ENCODE assay signal across 14 cellular contexts in the genomic region with DNA sequence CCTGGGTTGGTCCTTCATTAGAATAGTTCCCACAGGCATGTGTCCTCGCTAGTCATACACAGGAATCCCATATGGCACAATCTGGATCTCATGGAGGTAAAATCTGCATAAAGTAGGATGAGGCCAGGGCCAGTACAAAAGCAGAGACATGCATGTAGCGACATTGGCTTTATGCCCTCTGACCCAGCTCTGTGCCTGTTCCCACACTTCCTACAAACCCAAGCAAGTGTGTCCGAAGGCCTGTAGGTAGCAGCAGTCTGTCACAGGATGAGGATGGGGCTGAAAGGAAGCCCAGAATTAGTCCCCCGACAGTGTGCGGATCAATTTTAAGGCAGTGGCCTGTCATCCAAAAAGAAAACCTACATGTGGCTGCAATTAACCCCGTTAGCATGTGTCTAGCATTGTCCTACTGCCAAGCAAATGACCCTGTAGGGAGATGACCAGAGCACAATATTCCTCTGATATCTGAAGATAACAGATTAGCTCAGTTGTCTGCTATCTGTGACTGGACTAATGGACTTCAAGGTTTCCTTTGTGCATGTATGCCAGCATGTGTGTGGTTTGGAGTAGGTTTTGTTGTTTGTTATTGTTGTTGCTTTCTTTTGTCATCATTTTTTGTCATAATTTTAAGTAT.
"Had no signal": no experiment of that assay in that cellular context is flagged by ENCODE, and none has a peak within 500 bp of the region (broad histone marks: within the 10 kb centered on the region; RNA-seq: fewer than 3 reads in every experiment).

No MANE protein-coding gene starts in this region.

- H3K36me3 ChIP-seq: ascending aorta, esophagus squamous epithelium, heart right ventricle, stomach, vagina had no signal

- ATAC-seq: activated T-cell treated with anti-CD3 and anti-CD28 coated beads, Interleukin-2, amount 50 U/mL, for 72 hours; heart right ventricle; left ventricle myocardium superior had no signal

- H3K27ac Mint-ChIP-seq: activated CD4-positive, alpha-beta memory T cell treated with anti-CD3 and anti-CD28 coated beads for 36 hours; activated T-cell treated with anti-CD3 and anti-CD28 coated beads, Interleukin-2, amount 50 U/mL, for 72 hours had no signal

- H3K4me3 ChIP-seq: ascending aorta, esophagus squamous epithelium, heart right ventricle, skin epidermis, stomach, vagina had no signal

- H3K4me1 ChIP-seq: ascending aorta, esophagus squamous epithelium, heart right ventricle, parathyroid adenoma, stomach, vagina had no signal

- H3K36me3 Mint-ChIP-seq: activated CD4-positive, alpha-beta memory T cell treated with anti-CD3 and anti-CD28 coated beads for 36 hours had no signal

- H3K9me3 Mint-ChIP-seq: activated CD4-positive, alpha-beta memory T cell treated with anti-CD3 and anti-CD28 coated beads for 36 hours; activated T-cell treated with anti-CD3 and anti-CD28 coated beads, Interleukin-2, amount 50 U/mL, for 72 hours; neural crest cell had no signal

- H3K9me3 ChIP-seq: ascending aorta, esophagus squamous epithelium, heart right ventricle, stomach, vagina had no signal

- H3K27me3 ChIP-seq: ascending aorta, esophagus squamous epithelium, stomach, vagina had no signal

- H3K27ac ChIP-seq: ascending aorta, esophagus squamous epithelium, heart right ventricle, parathyroid adenoma, skin epidermis, stomach, vagina had no signal

- DNase-seq: activated CD4-positive, alpha-beta memory T cell treated with anti-CD3 and anti-CD28 coated beads for 36 hours; activated gamma-delta T cell treated with Interleukin-2 at 50 U/mL for 16 hours; activated T-cell treated with anti-CD3 and anti-CD28 coated beads, Interleukin-2, amount 50 U/mL, for 72 hours; esophagus squamous epithelium; foreskin fibroblast; heart right ventricle; left ventricle myocardium superior; stimulated activated CD4-positive, alpha-beta T cell treated with anti-CD3 and anti-CD28 coated beads, Interleukin-4, amount 100 ng/mL, for 4 hours; stomach had no signal
